In the genomic region with DNA sequence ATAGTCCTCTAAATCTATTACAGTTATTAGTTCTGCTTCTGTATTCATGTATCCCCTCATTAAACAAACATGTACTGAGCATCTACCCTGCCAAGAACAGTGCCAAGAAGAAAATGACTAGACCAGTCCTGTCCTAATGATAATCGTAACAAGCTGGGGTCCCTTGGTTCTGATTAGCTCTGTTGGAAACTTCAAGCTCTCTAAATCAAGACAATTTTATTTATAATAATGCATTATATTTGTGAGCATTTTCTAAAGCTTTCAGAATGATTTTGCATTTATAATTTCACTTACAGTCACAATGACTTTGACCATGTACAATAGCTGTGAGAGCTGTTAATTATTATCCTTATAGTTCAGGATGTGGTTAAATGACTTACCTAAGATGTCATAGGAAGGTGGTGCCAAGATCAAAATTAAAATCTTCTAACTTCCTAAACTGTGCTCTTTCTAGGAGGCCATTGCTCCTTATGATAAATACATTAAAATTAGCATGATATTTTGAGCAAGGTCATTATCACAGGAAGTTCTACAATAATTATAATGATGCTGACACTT, we compare ENCODE assay signal across 13 cellular contexts.
DNase-seq lines count a peak whose midpoint lies in the region; ATAC-seq and TF ChIP-seq lines count a peak whose summit lies in the region.
"Had no signal": no experiment of that assay in that cellular context is flagged by ENCODE, and none has a peak within 500 bp of the region (broad histone marks: within the 10 kb centered on the region; RNA-seq: fewer than 3 reads in every experiment).

No MANE protein-coding gene starts in this region.

- dilution Hi-C loops in IMR-90 (cut with HindIII; ENCODE audit: low sequenced_read_pairs, unreplicated experiment): no loop called here

- peaks cover 4% of the 10 kb centered on the region for H3K4me1 ChIP-seq in IMR-90 (ENCODE audit: control insufficient read depth, insufficient read depth, low read length)

- no peak overlapping the region for H3K56ac ChIP-seq in IMR-90 (ENCODE audit: extremely low read depth, insufficient read depth, low read length)

- H4K8ac ChIP-seq in IMR-90 (ENCODE audit: low read depth in 2 of 2, low read length in 2 of 2): peak overlapping the region in 1 of 2 experiments; percentile 56; a peak in 1 of 4 replicates

- no peaks in the 10 kb centered on the region for H4K20me1 ChIP-seq in IMR-90 (ENCODE audit: insufficient read depth, low read length)

- H3K9ac ChIP-seq in IMR-90 (ENCODE audit: low read depth, low read length): no peak overlapping the region

- no peak overlapping the region for H2AK9ac ChIP-seq in IMR-90 (replicated peaks; ENCODE audit: low read depth, low read length, poor library complexity)

- peak overlapping the region; percentile 50 for H2BK5ac ChIP-seq in IMR-90 (ENCODE audit: low read depth, low read length, poor library complexity, severe bottlenecking)

- H3K27ac ChIP-seq in IMR-90 (ENCODE audit: insufficient read depth, low read length) (no peak overlapping the region), dorsolateral prefrontal cortex (no peak overlapping the region)
- H3K27ac ChIP-seq: adrenal gland had no signal

- TF ChIP-seq CTCF in AG10803 (conservative IDR thresholded peaks at IDR 0.05; ENCODE audit: low read length) (no peak), IMR-90 (conservative IDR thresholded peaks at IDR 0.05; ENCODE audit: low read depth, low read length) (no peak), dorsolateral prefrontal cortex (IDR thresholded peaks at IDR 0.05 in 54 of 56, conservative IDR thresholded peaks at IDR 0.05 in 2 of 56; ENCODE audit: low read depth in 1 of 56, partially characterized antibody in 56 of 56) (no peak)

- intact Hi-C loops in IMR-90 (cut with micrococcal nuclease) (loop anchor here (10.0 kb wide), 1 partner anchor 154 kb away; no protein-coding TSS in a partner anchor), dorsolateral prefrontal cortex (cut with DNase I) (no loop called here)

- H4K5ac ChIP-seq in IMR-90 (ENCODE audit: low read depth, low read length): peak overlapping the region; percentile 25; the same call in 1 of the 2 replicates

- CTCF ChIA-PET in IMR-90 (lab: Yijun Ruan, JAX): interaction anchor here (2.3 kb wide), 1 partner anchor 339 kb away, joined by 8 read pairs; no protein-coding TSS in a partner anchor

- H2BK20ac ChIP-seq in IMR-90 (ENCODE audit: low read depth, low read length): peak overlapping the region; percentile 91

- 0 out of 2 replicates have a peak overlapping the region, but pooled peaks have one; percentile 68 for H3K14ac ChIP-seq in IMR-90 (replicated peaks; ENCODE audit: low read depth, low read length)

- in situ Hi-C loops in IMR-90 (cut with MboI; ENCODE audit: low sequenced_read_pairs): loop anchor here (25.0 kb wide), 1 partner anchor 342 kb away; a partner anchor contains a TSS

- 0 out of 2 replicates have a peak, but pooled peaks cover 2% of the 10 kb centered on the region for H3K9me1 ChIP-seq in IMR-90 (ENCODE audit: insufficient read depth, low read length)

- WGBS in IMR-90 (ENCODE audit: extremely low coverage in 2 of 2, insufficient read length in 1 of 2), 2 experiments: no CpG with 5 or more reads among the region's 1 CpG

- BruUV-seq in IMR-90 (replicated peaks; lab: Mats Ljungman, UMichigan): no TSS peak

- ATAC-seq in GM19395 (IDR thresholded peaks at IDR 0.05; ENCODE audit: unreplicated experiment): peak; percentile 86
- ATAC-seq in HG02840 (IDR thresholded peaks at IDR 0.05; ENCODE audit: low FRiP score, unreplicated experiment): peak; percentile 60
- no peak for ATAC-seq in IMR-90 (ENCODE audit: low read depth)

- TF ChIP-seq POLR2A in IMR-90 (IDR thresholded peaks at IDR 0.05; ENCODE audit: low read depth, low read length): no peak

- H3K18ac ChIP-seq in IMR-90 (ENCODE audit: low read depth, low read length): peak overlapping the region; percentile 50; the same call in 1 of the 2 replicates

- H2AK5ac ChIP-seq in IMR-90 (ENCODE audit: low read depth, low read length): no peak overlapping the region

- no peak for TF ChIP-seq RAD21 in IMR-90 (IDR thresholded peaks at IDR 0.05; ENCODE audit: low read length)

- no peaks in the 10 kb centered on the region for H3K9me3 ChIP-seq in IMR-90 (ENCODE audit: control insufficient read depth, insufficient read depth, low read length)
- H3K9me3 ChIP-seq: adrenal gland, BE2C had no signal

- H3K27me3 ChIP-seq in IMR-90 (ENCODE audit: control insufficient read depth, insufficient read depth, low read length): no peaks in the 10 kb centered on the region
- no peaks in the 10 kb centered on the region for H3K27me3 ChIP-seq in dorsolateral prefrontal cortex
- H3K27me3 ChIP-seq: adrenal gland, BE2C had no signal

- H3K4ac ChIP-seq in IMR-90 (ENCODE audit: low read depth, low read length): peak overlapping the region; percentile 60; the same call in 1 of the 2 replicates

- H4K91ac ChIP-seq in IMR-90 (ENCODE audit: insufficient read depth, low read depth, low read length): peak overlapping the region; percentile 62; the same call in 1 of the 2 replicates

- peak; percentile 3 for DNase-seq in AG10803 (ENCODE audit: low read depth)
- DNase-seq in IMR-90: no peak
- DNase-seq in NCI-H128 (lab: John Stamatoyannopoulos, UW; ENCODE audit: unreplicated experiment): no peak
- DNase-seq in dorsolateral prefrontal cortex: no peak
- DNase-seq in GDM1 (lab: John Stamatoyannopoulos, UW): no peak
- no peak for DNase-seq in activated naive CD4-positive, alpha-beta T cell (lab: John Stamatoyannopoulos, UW)
- DNase-seq: activated CD4-positive, alpha-beta memory T cell treated with anti-CD3 and anti-CD28 coated beads, Interleukin-2, amount 10 ng/mL, durations not matched to agents 7 days and 5 days; adrenal gland; BE2C; hippocampal formation; Karpas-422 had no signal

- H3K4me3 ChIP-seq in AG10803 (ENCODE audit: low read length) (no peak overlapping the region), IMR-90 (ENCODE audit: insufficient read depth, low read depth, low read length) (no peak overlapping the region), dorsolateral prefrontal cortex (no peak overlapping the region)
- H3K4me3 ChIP-seq: adrenal gland had no signal

- H2BK120ac ChIP-seq in IMR-90 (ENCODE audit: low read depth, low read length): peak overlapping the region; percentile 88

- 0 out of 3 replicates have a peak overlapping the region, but pooled peaks have one; percentile 74 for H2BK15ac ChIP-seq in IMR-90 (ENCODE audit: low read depth, low read length)

- no peaks in the 10 kb centered on the region for H3K79me1 ChIP-seq in IMR-90 (ENCODE audit: low read depth in 1 of 2, low read length in 2 of 2)

- no peak overlapping the region for H3K23ac ChIP-seq in IMR-90 (ENCODE audit: low read depth, low read length)

- H3K4me2 ChIP-seq in IMR-90 (ENCODE audit: low read depth, low read length): no peak overlapping the region

- H3K36me3 ChIP-seq in IMR-90 (ENCODE audit: control insufficient read depth, insufficient read depth, low read length): no peaks in the 10 kb centered on the region
- H3K36me3 ChIP-seq: adrenal gland, BE2C had no signal

- POLR2A ChIA-PET in IMR-90 (lab: Charles Lee; ENCODE audit: unreplicated experiment): interaction anchor here (1.0 kb wide), 1 partner anchor 336 kb away, joined by 3 read pairs; a partner anchor contains a TSS

- no peak overlapping the region for H2AFZ ChIP-seq in IMR-90 (replicated peaks; ENCODE audit: low read length, poor library complexity)

TF ChIP-seq in IMR-90, 13 proteins besides CTCF, POLR2A, EP300 and RAD21:
- no peak for TF ChIP-seq MAFK (IDR thresholded peaks at IDR 0.05; ENCODE audit: low read depth, low read length)
- no peak for TF ChIP-seq MXI1 (IDR thresholded peaks at IDR 0.05; ENCODE audit: borderline replicate concordance, low read depth, low read length)
- no peak for TF ChIP-seq SMC3 (IDR thresholded peaks at IDR 0.05; ENCODE audit: low read depth, low read length)
- no peak for TF ChIP-seq MAZ (IDR thresholded peaks at IDR 0.05; ENCODE audit: borderline replicate concordance, low read depth, low read length)
- TF ChIP-seq CEBPB (IDR thresholded peaks at IDR 0.05; ENCODE audit: low read depth, low read length): no peak
- no peak for TF ChIP-seq CHD1 (IDR thresholded peaks at IDR 0.05; ENCODE audit: low read depth, low read length)
- TF ChIP-seq RCOR1 (IDR thresholded peaks at IDR 0.05; ENCODE audit: insufficient replicate concordance, low read length): no peak
- TF ChIP-seq BHLHE40 (IDR thresholded peaks at IDR 0.05; ENCODE audit: low read depth, low read length): no peak
- TF ChIP-seq FOS (IDR thresholded peaks at IDR 0.05; ENCODE audit: low read depth, low read length): no peak
- no peak for TF ChIP-seq NFE2L2 (IDR thresholded peaks at IDR 0.05; ENCODE audit: low read depth, low read length)
- TF ChIP-seq, protein P1, sequence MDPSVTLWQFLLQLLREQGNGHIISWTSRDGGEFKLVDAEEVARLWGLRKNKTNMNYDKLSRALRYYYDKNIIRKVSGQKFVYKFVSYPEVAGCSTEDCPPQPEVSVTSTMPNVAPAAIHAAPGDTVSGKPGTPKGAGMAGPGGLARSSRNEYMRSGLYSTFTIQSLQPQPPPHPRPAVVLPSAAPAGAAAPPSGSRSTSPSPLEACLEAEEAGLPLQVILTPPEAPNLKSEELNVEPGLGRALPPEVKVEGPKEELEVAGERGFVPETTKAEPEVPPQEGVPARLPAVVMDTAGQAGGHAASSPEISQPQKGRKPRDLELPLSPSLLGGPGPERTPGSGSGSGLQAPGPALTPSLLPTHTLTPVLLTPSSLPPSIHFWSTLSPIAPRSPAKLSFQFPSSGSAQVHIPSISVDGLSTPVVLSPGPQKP (IDR thresholded peaks at IDR 0.05; ENCODE audit: borderline replicate concordance, low read depth, low read length): no peak
